ENCODE assay signal across 8 cellular contexts in the genomic region with DNA sequence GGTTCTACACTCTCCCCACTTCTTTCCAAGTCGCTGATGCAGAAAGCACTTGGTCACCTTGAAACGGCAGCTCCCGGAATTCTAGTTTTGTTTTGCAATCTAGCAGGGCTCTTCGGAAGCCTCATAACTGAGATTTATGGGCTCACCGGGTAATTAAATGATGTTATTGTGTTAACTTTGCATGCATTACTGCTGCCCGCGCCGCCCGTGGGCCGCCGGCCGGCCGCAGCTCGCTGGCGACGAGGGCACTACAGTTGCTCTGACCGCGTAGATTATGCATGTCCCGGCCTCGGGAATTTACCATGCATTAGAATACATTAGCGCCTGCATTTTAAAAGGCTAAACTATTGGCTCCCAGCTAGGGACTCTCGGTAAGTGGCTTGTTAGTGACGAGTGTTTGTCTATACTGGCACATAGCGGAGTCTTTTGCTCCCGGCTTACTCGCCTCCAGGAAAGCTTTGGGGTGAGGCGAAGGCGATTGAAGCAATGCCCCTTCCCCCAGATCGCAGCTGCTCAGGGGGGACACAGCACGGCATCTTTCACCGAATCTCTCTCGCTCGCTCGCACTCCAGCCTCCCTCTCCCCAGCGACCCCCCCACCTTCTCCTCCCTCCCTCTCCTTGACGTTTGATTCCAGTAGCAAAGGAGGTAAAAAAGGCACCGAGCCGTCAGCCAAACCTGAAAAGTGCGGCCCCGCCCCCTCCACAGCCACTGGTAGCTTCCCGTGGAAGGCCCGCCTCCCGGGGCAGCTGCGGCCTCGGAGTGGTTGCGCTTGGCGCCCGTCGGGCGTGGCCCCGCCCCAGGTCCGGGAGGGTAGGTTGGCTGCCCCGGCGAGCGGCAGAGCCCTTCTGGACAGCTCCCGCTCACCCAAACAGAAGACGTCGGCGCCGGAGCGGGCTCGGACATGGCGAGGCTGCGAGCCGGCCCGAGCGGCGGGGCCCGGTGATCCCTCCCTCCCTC. TPM values are rescaled to one million over a fixed set of nuclear protein-coding genes. Genes with fewer than 3 reads are reported as not detected.
DNase-seq lines count a peak whose midpoint lies in the region; ATAC-seq and TF ChIP-seq lines count a peak whose summit lies in the region.

A gene (plus strand): TSS at position 839 of the 959 bp plus-strand sequence. CDS start 343 bp downstream, outside the sequence.

- ATAC-seq in GM21360 (IDR thresholded peaks at IDR 0.05; ENCODE audit: unreplicated experiment): peak; percentile 81
- ATAC-seq in stimulated activated naive CD8-positive, alpha-beta T cell treated with anti-CD3 and anti-CD28 coated beads, Interleukin-15, amount 100 ng/mL, for 72 hours: peak; percentile 84

- H3K27ac Mint-ChIP-seq in nephron: no peak within 1 kb of the TSS
- H3K27ac Mint-ChIP-seq in stimulated activated naive CD8-positive, alpha-beta T cell treated with anti-CD3 and anti-CD28 coated beads, Interleukin-15, amount 100 ng/mL, for 72 hours: peak within 1 kb of the TSS in 1 of 2 donors; percentile 61

- H3K27ac ChIP-seq in AG04450 (ENCODE audit: low read depth, low read length) (no peak within 1 kb of the TSS), KMS-11 (no peak within 1 kb of the TSS), RWPE1 (no peak within 1 kb of the TSS)

- POLR2A ChIA-PET in AG04450 (lab: Yijun Ruan, JAX): no interaction called here
- POLR2A ChIA-PET in RWPE1 (lab: Yijun Ruan, JAX; ENCODE audit: low non-redundant PET): no interaction called here

- H3K36me3 Mint-ChIP-seq in nephron (ENCODE audit: low read depth): no peaks in the 10 kb centered on the region

- DNase-seq in AG04450 (ENCODE audit: low read depth, low spot score) (peak; percentile 46), RWPE1 (ENCODE audit: low spot score) (peak; percentile 89), fibroblast of the conjunctiva (ENCODE audit: low read depth) (peak; percentile 74)
- peak; percentile 85 for DNase-seq in activated effector memory CD4-positive, alpha-beta T cell treated with anti-CD3 and anti-CD28 coated beads, Interleukin-2, amount 50 U/mL, for 16 hours
- DNase-seq in stimulated activated naive CD8-positive, alpha-beta T cell treated with anti-CD3 and anti-CD28 coated beads, Interleukin-15, amount 100 ng/mL, for 72 hours: peak; percentile 77 to 79

- H2AFZ ChIP-seq in KMS-11 (ENCODE audit: low read depth): peak within 1 kb of the TSS; percentile 99

- H3K27me3 ChIP-seq in AG04450 (ENCODE audit: control insufficient read depth, insufficient read depth, low read length) (peaks cover 91% of the 10 kb centered on the region), KMS-11 (ENCODE audit: insufficient read depth, low read depth) (no peaks in the 10 kb centered on the region; the same call in 1 of the 2 replicates)

- CTCF ChIA-PET in AG04450 (lab: Charles Lee) (no interaction called here), RWPE1 (lab: Yijun Ruan, JAX) (no interaction called here)

- H3K36me3 ChIP-seq in KMS-11 (ENCODE audit: insufficient read depth): peaks cover 7% of the 10 kb centered on the region; the same call in 1 of the 2 replicates

- H3K9me3 Mint-ChIP-seq in nephron: no peaks in the 10 kb centered on the region
- peaks cover 0 to 13% of the 10 kb centered on the region in 2 donors for H3K9me3 Mint-ChIP-seq in stimulated activated naive CD8-positive, alpha-beta T cell treated with anti-CD3 and anti-CD28 coated beads, Interleukin-15, amount 100 ng/mL, for 72 hours

- H3K4me3 Mint-ChIP-seq in nephron: peak within 1 kb of the TSS; percentile 86 to 88 (median 86)
- peak within 1 kb of the TSS; percentile 77 to 87 for H3K4me3 Mint-ChIP-seq in stimulated activated naive CD8-positive, alpha-beta T cell treated with anti-CD3 and anti-CD28 coated beads, Interleukin-15, amount 100 ng/mL, for 72 hours

- peaks cover 35% of the 10 kb centered on the region for H3K79me2 ChIP-seq in KMS-11 (ENCODE audit: insufficient read depth, low read depth)

- H3K4me1 Mint-ChIP-seq in nephron: peaks cover 39% of the 10 kb centered on the region
- H3K4me1 Mint-ChIP-seq in stimulated activated naive CD8-positive, alpha-beta T cell treated with anti-CD3 and anti-CD28 coated beads, Interleukin-15, amount 100 ng/mL, for 72 hours: peaks cover 60% of the 10 kb centered on the region

- peak within 1 kb of the TSS; percentile 45; the same call in 1 of the 2 replicates for H3K9ac ChIP-seq in KMS-11

- no peak for TF ChIP-seq CTCF in AG04450 (IDR thresholded peaks at IDR 0.05; ENCODE audit: low read depth, low read length)
- TF ChIP-seq CTCF in KMS-11 (conservative IDR thresholded peaks at IDR 0.05; ENCODE audit: low read depth, low read length): no peak
- no peak for TF ChIP-seq CTCF in RWPE1 (conservative IDR thresholded peaks at IDR 0.05; ENCODE audit: low read depth)
- TF ChIP-seq CTCF in nephron (IDR thresholded peaks at IDR 0.05; ENCODE audit: unreplicated experiment in 3 of 3): no peak

- H3K27me3 Mint-ChIP-seq in nephron (ENCODE audit: low read depth): peaks cover 99% of the 10 kb centered on the region
- H3K27me3 Mint-ChIP-seq in stimulated activated naive CD8-positive, alpha-beta T cell treated with anti-CD3 and anti-CD28 coated beads, Interleukin-15, amount 100 ng/mL, for 72 hours: peaks cover 98% of the 10 kb centered on the region

- H4K20me1 ChIP-seq in KMS-11 (ENCODE audit: insufficient read depth): no peaks in the 10 kb centered on the region; the same call in 1 of the 2 replicates

- peaks cover 28% of the 10 kb centered on the region for H3K4me1 ChIP-seq in KMS-11 (ENCODE audit: low read depth, poor library complexity, severe bottlenecking)

- H3K4me3 ChIP-seq in AG04450 (ENCODE audit: low read depth, low read length): peak within 1 kb of the TSS; percentile 58
- peak within 1 kb of the TSS; percentile 59 for H3K4me3 ChIP-seq in KMS-11 (IDR thresholded peaks at IDR 0.05; ENCODE audit: insufficient read depth, low read depth, low read length)

- H3K4me2 ChIP-seq in KMS-11: peak within 1 kb of the TSS; percentile 100

- H3K9me3 ChIP-seq in AG04450 (ENCODE audit: control insufficient read depth, insufficient read depth, low read length): peaks cover 21% of the 10 kb centered on the region

RNA-seq across cellular contexts. Expression of the gene that starts here (rescaled TPM):
- polyA plus RNA-seq in AG04450 (2011; rRNA removed): 0.01 TPM in 1 of 2 replicates, not detected in the other
- under 0.01 and 0.04 TPM in 2 replicates for polyA minus RNA-seq in AG04450 (2011; rRNA and poly(A)+ RNA removed)

Comparison
In these comparisons a context has a peak if more than half of its experiments do, and no peak if none do; other contexts are left out.
1. Peak in DNase-seq and H3K4me3 ChIP-seq in AG04450; RNA of the gene not detected or under 1 TPM.